ENCODE assay signal across 1 cellular context in genomic region chr5:67188274-67188857, GRCh38.
A peak's percentile ranks its signal among the peaks of the same experiment; 100 is the strongest.
TF ChIP-seq lines count a peak whose summit lies in the region.

No MANE protein-coding gene starts in this region.

TF ChIP-seq in K562, 482 proteins besides CTCF, POLR2A, EP300 and RAD21 (continued from another document):
- TF ChIP-seq TFAP4 (CRISPR knock-in tag; IDR thresholded peaks at IDR 0.05; ENCODE audit: borderline replicate concordance) = no peak
- peak; percentile 40; the same call in 1 of the 2 replicates for TF ChIP-seq C11orf30 (IDR thresholded peaks at IDR 0.05; ENCODE audit: low read depth)
- no peak for TF ChIP-seq RREB1 (CRISPR knock-in tag; IDR thresholded peaks at IDR 0.05)
- TF ChIP-seq KLF13 (tag; IDR thresholded peaks at IDR 0.05; ENCODE audit: borderline replicate concordance, low read depth) = no peak
- no peak for TF ChIP-seq NCOA4 (IDR thresholded peaks at IDR 0.05; ENCODE audit: partially characterized antibody)
- no peak for TF ChIP-seq AFF1 (IDR thresholded peaks at IDR 0.05; ENCODE audit: low read depth in 1 of 2, partially characterized antibody in 2 of 2)
- no peak for TF ChIP-seq HLTF (IDR thresholded peaks at IDR 0.05)
- no peak for TF ChIP-seq ZBTB1 (CRISPR knock-in tag; IDR thresholded peaks at IDR 0.05; ENCODE audit: borderline replicate concordance, low read depth)
- no peak for TF ChIP-seq TRIM24 (IDR thresholded peaks at IDR 0.05)
- no peak for TF ChIP-seq FOXK1 (CRISPR knock-in tag; IDR thresholded peaks at IDR 0.05; ENCODE audit: borderline replicate concordance)
- TF ChIP-seq EWSR1 (IDR thresholded peaks at IDR 0.05; ENCODE audit: borderline replicate concordance, low read depth, partially characterized antibody) = no peak
- TF ChIP-seq POLR2B (IDR thresholded peaks at IDR 0.05; ENCODE audit: low read depth, partially characterized antibody) = no peak
- no peak for TF ChIP-seq ELK1 (CRISPR knock-in tag; IDR thresholded peaks at IDR 0.05)
- TF ChIP-seq NBN (IDR thresholded peaks at IDR 0.05; ENCODE audit: low read depth) = no peak
- TF ChIP-seq ZNF395 (CRISPR knock-in tag; IDR thresholded peaks at IDR 0.05) = no peak
- no peak for TF ChIP-seq ZNF175 (CRISPR knock-in tag; IDR thresholded peaks at IDR 0.05; ENCODE audit: low read depth)
- no peak for TF ChIP-seq MTA3 (IDR thresholded peaks at IDR 0.05; ENCODE audit: borderline replicate concordance)
- TF ChIP-seq MAFK (IDR thresholded peaks at IDR 0.05; ENCODE audit: low read length) = peak; percentile 85
- TF ChIP-seq CREB3L1 (IDR thresholded peaks at IDR 0.05; ENCODE audit: borderline replicate concordance, low read depth) = no peak
- no peak for TF ChIP-seq CBX2 (IDR thresholded peaks at IDR 0.05; ENCODE audit: insufficient read depth, low read length, poor library complexity, severe bottlenecking)
- peak; percentile 61 for TF ChIP-seq MAFG (tag; conservative IDR thresholded peaks at IDR 0.05)
- TF ChIP-seq SMARCE1 (IDR thresholded peaks at IDR 0.05) = no peak
- no peak for TF ChIP-seq ZBTB5 (IDR thresholded peaks at IDR 0.05)
- TF ChIP-seq ZNF316 (IDR thresholded peaks at IDR 0.05) = peak; percentile 71
- no peak for TF ChIP-seq ARNT (IDR thresholded peaks at IDR 0.05)
- TF ChIP-seq MAFF (IDR thresholded peaks at IDR 0.05; ENCODE audit: low read length) = peak; percentile 62
- no peak for TF ChIP-seq FOXA1 (IDR thresholded peaks at IDR 0.05; ENCODE audit: borderline replicate concordance)
- no peak for TF ChIP-seq CHD2 (IDR thresholded peaks at IDR 0.05; ENCODE audit: low read depth, low read length)
- TF ChIP-seq RNF2 (IDR thresholded peaks at IDR 0.05) = no peak
